24 cellular contexts compared by ENCODE assay signal in genomic region chr12:66765204-66765603, GRCh38.
DNase-seq lines count a peak whose midpoint lies in the region; ATAC-seq and TF ChIP-seq lines count a peak whose summit lies in the region.
"Had no signal": no experiment of that assay in that cellular context is flagged by ENCODE, and none has a peak within 500 bp of the region (broad histone marks: within the 10 kb centered on the region; RNA-seq: fewer than 3 reads in every experiment).

No MANE protein-coding gene starts in this region.

- no peaks in the 10 kb centered on the region for H3K79me2 ChIP-seq in OCI-LY7 (ENCODE audit: insufficient read depth, low read depth, low read length)

- TF ChIP-seq CTCF in OCI-LY7 (conservative IDR thresholded peaks at IDR 0.05; ENCODE audit: low read length): no peak
- no peak for TF ChIP-seq CTCF in left ventricle myocardium inferior (IDR thresholded peaks at IDR 0.05; ENCODE audit: borderline replicate concordance)

- no peaks in the 10 kb centered on the region for H3K27me3 ChIP-seq in left ventricle myocardium inferior (ENCODE audit: low read depth)
- H3K27me3 ChIP-seq: BLaER1 had no signal

- no peaks in the 10 kb centered on the region for H3K9me2 ChIP-seq in OCI-LY7 (ENCODE audit: insufficient read depth, low read length)

- BruUV-seq in OCI-LY7 (replicated peaks; lab: Mats Ljungman, UMichigan): no TSS peak

- intact Hi-C loops in OCI-LY7 (cut with micrococcal nuclease; ENCODE audit: unreplicated experiment) (no loop called here), left ventricle myocardium inferior (cut with micrococcal nuclease) (no loop called here)

- no peak overlapping the region for H3K4me3 ChIP-seq in OCI-LY7 (ENCODE audit: low read depth, low read length, poor library complexity, severe bottlenecking)
- H3K4me3 ChIP-seq in left ventricle myocardium inferior: no peak overlapping the region
- H3K4me3 ChIP-seq: BLaER1, HAP-1 had no signal

- no peak overlapping the region for H3K4me2 ChIP-seq in OCI-LY7 (ENCODE audit: low read length)
- H3K4me2 ChIP-seq: BLaER1, KMS-11 had no signal

- H4K20me1 ChIP-seq in OCI-LY7 (ENCODE audit: insufficient read depth, low read length): no peaks in the 10 kb centered on the region
- H4K20me1 ChIP-seq: BLaER1 had no signal

- DNase-seq in stimulated activated naive CD8-positive, alpha-beta T cell treated with anti-CD3 and anti-CD28 coated beads, Interleukin-15, amount 100 ng/mL, for 72 hours: no peak
- DNase-seq in stimulated activated naive CD8-positive, alpha-beta T cell treated with anti-CD3 and anti-CD28 coated beads, Interleukin-15, Interleukin-2, amounts not matched to agents 100 U/mL and 50 U/mL, for 24 hours: no peak
- DNase-seq in OCI-LY7 (ENCODE audit: low spot score) (no peak), KBM-7 (no peak), left ventricle myocardium inferior (no peak)
- DNase-seq in activated naive CD8-positive, alpha-beta T cell treated with anti-CD3 and anti-CD28 coated beads, Interleukin-2, amount 10 ng/mL, durations not matched to agents 7 days and 5 days: no peak
- DNase-seq in stimulated activated effector memory CD8-positive, alpha-beta T cell treated with anti-CD3 and anti-CD28 coated beads, Interleukin-12 subunit alpha, Interleukin-12 subunit beta, amount 100 ng/mL, for 72 hours (ENCODE audit: low spot score in 2 of 2): no peak
- no peak for DNase-seq in activated T-cell treated with anti-CD3 and anti-CD28 coated beads, Interleukin-2, amount 50 U/mL, for 1 hour
- DNase-seq: GOT3; HFFc6; NCI-H1048; NCI-H1417; NCI-H1694; NCI-H2029 treated with DMSO at 0.1 percent for 48 hours; NCI-H446 treated with DMSO at 0.1 percent for 48 hours; NCI-H526; NCI-H82; NK-92 treated with Interleukin-12 subunit alpha and Interleukin-12 subunit beta, amount 100 ng/mL, for 24 hours; SHP77 had no signal

- H3K4me3 Mint-ChIP-seq in stimulated activated naive CD8-positive, alpha-beta T cell treated with anti-CD3 and anti-CD28 coated beads, Interleukin-15, amount 100 ng/mL, for 72 hours: no peak overlapping the region
- no peak overlapping the region for H3K4me3 Mint-ChIP-seq in activated naive CD8-positive, alpha-beta T cell treated with anti-CD3 and anti-CD28 coated beads, Interleukin-2, amount 10 ng/mL, durations not matched to agents 7 days and 5 days
- H3K4me3 Mint-ChIP-seq in stimulated activated effector memory CD8-positive, alpha-beta T cell treated with anti-CD3 and anti-CD28 coated beads, Interleukin-12 subunit alpha, Interleukin-12 subunit beta, amount 100 ng/mL, for 72 hours: no peak overlapping the region
- H3K4me3 Mint-ChIP-seq: HFFc6 had no signal

- H2AFZ ChIP-seq in OCI-LY7 (ENCODE audit: low read length): 0 out of 2 replicates have a peak overlapping the region, but pooled peaks have one; percentile 23

- no peak overlapping the region for H3K27ac ChIP-seq in OCI-LY7 (ENCODE audit: low read depth, low read length, poor library complexity, severe bottlenecking)
- H3K27ac ChIP-seq in left ventricle myocardium inferior (replicated peaks): no peak overlapping the region
- H3K27ac ChIP-seq: BLaER1, KMS-11, RWPE1 had no signal

- peak; percentile 72 for ATAC-seq in stimulated activated naive CD8-positive, alpha-beta T cell treated with anti-CD3 and anti-CD28 coated beads, Interleukin-15, amount 100 ng/mL, for 72 hours
- ATAC-seq in stimulated activated naive CD8-positive, alpha-beta T cell treated with anti-CD3 and anti-CD28 coated beads, Interleukin-15, Interleukin-2, amounts not matched to agents 100 U/mL and 50 U/mL, for 24 hours: no peak
- peak; percentile 33 for ATAC-seq in activated naive CD8-positive, alpha-beta T cell treated with anti-CD3 and anti-CD28 coated beads, Interleukin-2, amount 10 ng/mL, durations not matched to agents 7 days and 5 days (ENCODE audit: low read depth)
- no peak for ATAC-seq in stimulated activated effector memory CD8-positive, alpha-beta T cell treated with anti-CD3 and anti-CD28 coated beads, Interleukin-12 subunit alpha, Interleukin-12 subunit beta, amount 100 ng/mL, for 72 hours
- ATAC-seq: Panc1 had no signal

- in situ Hi-C loops in KBM-7 (cut with MboI; ENCODE audit: low pct_unique_long_range_greater_than_20kb, low sequenced_read_pairs): no loop called here

- H3K9me3 ChIP-seq in OCI-LY7 (ENCODE audit: low read length) (no peaks in the 10 kb centered on the region), left ventricle myocardium inferior (replicated peaks) (no peaks in the 10 kb centered on the region)
- H3K9me3 ChIP-seq: HAP-1 had no signal

- H3K36me3 Mint-ChIP-seq in activated naive CD8-positive, alpha-beta T cell treated with anti-CD3 and anti-CD28 coated beads, Interleukin-2, amount 10 ng/mL, durations not matched to agents 7 days and 5 days: peaks cover 24% of the 10 kb centered on the region
- H3K36me3 Mint-ChIP-seq in stimulated activated effector memory CD8-positive, alpha-beta T cell treated with anti-CD3 and anti-CD28 coated beads, Interleukin-12 subunit alpha, Interleukin-12 subunit beta, amount 100 ng/mL, for 72 hours: no peaks in the 10 kb centered on the region

- peaks cover 0 to 9% of the 10 kb centered on the region in 2 donors for H3K9me3 Mint-ChIP-seq in stimulated activated naive CD8-positive, alpha-beta T cell treated with anti-CD3 and anti-CD28 coated beads, Interleukin-15, amount 100 ng/mL, for 72 hours
- H3K9me3 Mint-ChIP-seq in activated naive CD8-positive, alpha-beta T cell treated with anti-CD3 and anti-CD28 coated beads, Interleukin-2, amount 10 ng/mL, durations not matched to agents 7 days and 5 days: peaks cover 2% of the 10 kb centered on the region
- H3K9me3 Mint-ChIP-seq in stimulated activated effector memory CD8-positive, alpha-beta T cell treated with anti-CD3 and anti-CD28 coated beads, Interleukin-12 subunit alpha, Interleukin-12 subunit beta, amount 100 ng/mL, for 72 hours: no peaks in the 10 kb centered on the region

- no peaks in the 10 kb centered on the region for H3K27me3 Mint-ChIP-seq in stimulated activated naive CD8-positive, alpha-beta T cell treated with anti-CD3 and anti-CD28 coated beads, Interleukin-15, amount 100 ng/mL, for 72 hours
- peaks cover 3% of the 10 kb centered on the region for H3K27me3 Mint-ChIP-seq in activated naive CD8-positive, alpha-beta T cell treated with anti-CD3 and anti-CD28 coated beads, Interleukin-2, amount 10 ng/mL, durations not matched to agents 7 days and 5 days

- H3K4me1 ChIP-seq in OCI-LY7 (ENCODE audit: insufficient read depth, low read length, poor library complexity, severe bottlenecking): peaks cover 3% of the 10 kb centered on the region
- H3K4me1 ChIP-seq in left ventricle myocardium inferior: no peaks in the 10 kb centered on the region
- H3K4me1 ChIP-seq: HAP-1 had no signal

- H3K36me3 ChIP-seq in OCI-LY7 (ENCODE audit: insufficient read depth, low read length) (no peaks in the 10 kb centered on the region), left ventricle myocardium inferior (no peaks in the 10 kb centered on the region)
- H3K36me3 ChIP-seq: BLaER1, HAP-1 had no signal

- H3K4me1 Mint-ChIP-seq in stimulated activated naive CD8-positive, alpha-beta T cell treated with anti-CD3 and anti-CD28 coated beads, Interleukin-15, amount 100 ng/mL, for 72 hours: peaks cover 34% of the 10 kb centered on the region
- peaks cover 35% of the 10 kb centered on the region for H3K4me1 Mint-ChIP-seq in activated naive CD8-positive, alpha-beta T cell treated with anti-CD3 and anti-CD28 coated beads, Interleukin-2, amount 10 ng/mL, durations not matched to agents 7 days and 5 days
- H3K4me1 Mint-ChIP-seq in stimulated activated effector memory CD8-positive, alpha-beta T cell treated with anti-CD3 and anti-CD28 coated beads, Interleukin-12 subunit alpha, Interleukin-12 subunit beta, amount 100 ng/mL, for 72 hours: peaks cover 15% of the 10 kb centered on the region

- POLR2A ChIA-PET in OCI-LY7 (lab: Charles Lee): interaction anchor here (1.0 to 1.9 kb wide), 2 partner anchors 18 to 29 kb away, joined by 4 read pairs; no protein-coding TSS in a partner anchor
- POLR2A ChIA-PET in activated naive CD8-positive, alpha-beta T cell treated with anti-CD3 and anti-CD28 coated beads, Interleukin-2, amount 10 ng/mL, durations not matched to agents 7 days and 5 days (lab: Charles Lee): no interaction called here

- CTCF ChIA-PET in OCI-LY7 (lab: Charles Lee; ENCODE audit: unreplicated experiment): interaction anchor here (0.5 kb wide), 1 partner anchor 645 kb away, joined by 4 read pairs; no protein-coding TSS in a partner anchor

- no peak overlapping the region for H3K27ac Mint-ChIP-seq in stimulated activated naive CD8-positive, alpha-beta T cell treated with anti-CD3 and anti-CD28 coated beads, Interleukin-15, amount 100 ng/mL, for 72 hours
- peak overlapping the region; percentile 25 for H3K27ac Mint-ChIP-seq in activated naive CD8-positive, alpha-beta T cell treated with anti-CD3 and anti-CD28 coated beads, Interleukin-2, amount 10 ng/mL, durations not matched to agents 7 days and 5 days
- H3K27ac Mint-ChIP-seq in stimulated activated effector memory CD8-positive, alpha-beta T cell treated with anti-CD3 and anti-CD28 coated beads, Interleukin-12 subunit alpha, Interleukin-12 subunit beta, amount 100 ng/mL, for 72 hours: no peak overlapping the region
- H3K27ac Mint-ChIP-seq: HFFc6 had no signal

Comparison
In these comparisons a context has a peak if more than half of its experiments do, and no peak if none do; other contexts are left out.
1. ATAC-seq: peak in stimulated activated naive CD8-positive, alpha-beta T cell treated with anti-CD3 and anti-CD28 coated beads, Interleukin-15, amount 100 ng/mL, for 72 hours (single experiment) and activated naive CD8-positive, alpha-beta T cell treated with anti-CD3 and anti-CD28 coated beads, Interleukin-2, amount 10 ng/mL, durations not matched to agents 7 days and 5 days (single experiment); none in stimulated activated naive CD8-positive, alpha-beta T cell treated with anti-CD3 and anti-CD28 coated beads, Interleukin-15, Interleukin-2, amounts not matched to agents 100 U/mL and 50 U/mL, for 24 hours (single experiment) and stimulated activated effector memory CD8-positive, alpha-beta T cell treated with anti-CD3 and anti-CD28 coated beads, Interleukin-12 subunit alpha, Interleukin-12 subunit beta, amount 100 ng/mL, for 72 hours (single experiment).